Comparison of ENCODE assay signal across 21 cellular contexts in the genomic region with DNA sequence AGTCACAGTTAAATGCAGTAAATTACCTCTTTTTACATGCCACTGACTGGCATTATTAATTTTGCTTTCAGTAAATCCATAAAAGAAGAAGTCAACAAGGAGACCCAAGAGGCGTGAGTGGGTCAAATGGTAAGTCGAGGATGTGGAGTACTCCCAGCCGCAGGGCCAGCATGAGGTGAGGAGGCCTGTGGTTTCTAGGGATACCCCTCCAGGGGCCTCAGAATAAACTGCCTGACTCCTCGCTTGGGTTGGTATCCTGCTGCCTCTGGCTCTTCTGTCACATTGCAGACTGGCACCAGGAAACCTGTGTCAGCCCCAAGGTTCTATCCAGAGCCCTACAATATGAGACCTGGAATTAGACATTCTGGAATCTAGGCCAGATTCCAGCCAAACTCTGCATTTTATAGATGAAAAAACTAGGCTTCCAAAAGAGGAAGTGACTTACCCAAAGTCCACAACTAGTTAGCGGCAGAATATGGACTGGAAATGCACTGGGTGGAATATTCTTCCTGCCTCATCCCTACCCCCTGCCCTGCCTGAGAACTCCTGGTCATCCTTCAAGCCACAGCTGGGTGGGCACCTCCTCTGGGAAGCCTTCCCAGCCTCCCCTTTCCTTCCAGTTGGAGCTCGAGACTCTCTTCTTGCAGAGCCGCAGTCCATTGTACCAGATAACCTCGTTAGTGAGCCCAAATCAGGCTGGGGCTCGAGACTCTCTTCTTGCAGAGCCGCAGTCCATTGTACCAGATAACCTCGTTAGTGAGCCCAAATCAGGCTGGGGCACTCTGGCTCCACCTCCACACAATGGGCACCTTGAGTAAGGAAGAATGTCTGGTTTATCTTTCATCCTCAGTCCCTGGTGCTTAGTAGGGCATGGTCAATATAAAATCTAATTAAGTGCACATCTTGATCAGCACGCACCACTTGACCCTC. TPM values are rescaled to one million over a fixed set of nuclear protein-coding genes. Genes with fewer than 3 reads are reported as not detected.
DNase-seq lines count a peak whose midpoint lies in the region; ATAC-seq and TF ChIP-seq lines count a peak whose summit lies in the region.
"Had no signal": no experiment of that assay in that cellular context is flagged by ENCODE, and none has a peak within 500 bp of the region (broad histone marks: within the 10 kb centered on the region; RNA-seq: fewer than 3 reads in every experiment).

No MANE protein-coding gene starts in this region.

- no peak for ATAC-seq in GM19463 (IDR thresholded peaks at IDR 0.05; ENCODE audit: unreplicated experiment)
- ATAC-seq: PC-3, T-helper 17 cell had no signal

- H4K8ac ChIP-seq in H9 (replicated peaks; ENCODE audit: insufficient read length, low read depth, low read length) = no peak overlapping the region

- H3K4me3 Mint-ChIP-seq in activated T-helper 2 cell treated with anti-CD3 and anti-CD28 coated beads, Interferon-gamma antibody, Interleukin-2, Interleukin-4, amounts not matched to agents 10 μg/mL and 5 μg/mL and 100 μg/mL, durations not matched to agents 14 hours and 24 hours and 36 hours (ENCODE audit: low read depth) = no peak overlapping the region
- H3K4me3 Mint-ChIP-seq in H9 = no peak overlapping the region
- H3K4me3 Mint-ChIP-seq: CD8-positive, alpha-beta memory T cell; T-helper 17 cell had no signal

- no peaks in the 10 kb centered on the region for H3K4me1 Mint-ChIP-seq in activated T-helper 2 cell treated with anti-CD3 and anti-CD28 coated beads, Interferon-gamma antibody, Interleukin-2, Interleukin-4, amounts not matched to agents 10 μg/mL and 5 μg/mL and 100 μg/mL, durations not matched to agents 14 hours and 24 hours and 36 hours (ENCODE audit: low read depth)
- peaks cover 0 to 8% of the 10 kb centered on the region in 2 experiments; a peak in 3 of 4 replicates for H3K4me1 Mint-ChIP-seq in H9
- H3K4me1 Mint-ChIP-seq: CD8-positive, alpha-beta memory T cell had no signal

- no peak overlapping the region for H3K18ac ChIP-seq in H9 (ENCODE audit: insufficient read length, low read depth, low read length)

- no peaks in the 10 kb centered on the region for H3K9me3 ChIP-seq in thymus (ENCODE audit: control insufficient read depth)
- no peaks in the 10 kb centered on the region for H3K9me3 ChIP-seq in H9 (ENCODE audit: control insufficient read depth, low read depth, low read length)

- H3K27me3 Mint-ChIP-seq in activated T-helper 2 cell treated with anti-CD3 and anti-CD28 coated beads, Interferon-gamma antibody, Interleukin-2, Interleukin-4, amounts not matched to agents 10 μg/mL and 5 μg/mL and 100 μg/mL, durations not matched to agents 14 hours and 24 hours and 36 hours (ENCODE audit: low read depth) = peaks cover 5% of the 10 kb centered on the region
- no peaks in the 10 kb centered on the region; the same call in none of the 2 replicates for H3K27me3 Mint-ChIP-seq in H9 (ENCODE audit: low read depth)
- H3K27me3 Mint-ChIP-seq: T-helper 17 cell had no signal

- no peak overlapping the region for H4K5ac ChIP-seq in H9 (ENCODE audit: insufficient read length, low read depth, low read length)

- no peaks in the 10 kb centered on the region for H3K36me3 Mint-ChIP-seq in activated T-helper 2 cell treated with anti-CD3 and anti-CD28 coated beads, Interferon-gamma antibody, Interleukin-2, Interleukin-4, amounts not matched to agents 10 μg/mL and 5 μg/mL and 100 μg/mL, durations not matched to agents 14 hours and 24 hours and 36 hours (ENCODE audit: low read depth)
- H3K36me3 Mint-ChIP-seq in H9 (ENCODE audit: insufficient read depth in 1 of 3, low read depth in 3 of 3) = no peaks in the 10 kb centered on the region; a peak in 1 of 7 replicates

- no peaks in the 10 kb centered on the region for H3K79me2 ChIP-seq in H9 (ENCODE audit: insufficient read depth, low read length)

- no peak for TF ChIP-seq CTCF in VCaP (conservative IDR thresholded peaks at IDR 0.05)
- no peak for TF ChIP-seq CTCF in H9 (conservative IDR thresholded peaks at IDR 0.05)

- H3K56ac ChIP-seq in H9 (ENCODE audit: insufficient read length, low read depth, low read length) = no peak overlapping the region

- H3K9me3 Mint-ChIP-seq in activated T-helper 2 cell treated with anti-CD3 and anti-CD28 coated beads, Interferon-gamma antibody, Interleukin-2, Interleukin-4, amounts not matched to agents 10 μg/mL and 5 μg/mL and 100 μg/mL, durations not matched to agents 14 hours and 24 hours and 36 hours = no peaks in the 10 kb centered on the region
- no peaks in the 10 kb centered on the region for H3K9me3 Mint-ChIP-seq in H9
- H3K9me3 Mint-ChIP-seq: CD8-positive, alpha-beta memory T cell had no signal

- no peaks in the 10 kb centered on the region for H3K23me2 ChIP-seq in H9 (ENCODE audit: insufficient read length, low read depth, low read length, poor library complexity, severe bottlenecking)

- H3K14ac ChIP-seq in H9 (ENCODE audit: insufficient read depth, low read length) = no peak overlapping the region

- H3K4me3 ChIP-seq in thymus (ENCODE audit: low read length) = peak overlapping the region; percentile 63

- no peak overlapping the region for H3K23ac ChIP-seq in H9 (ENCODE audit: insufficient read length, low read depth, low read length)

- H3K4me1 ChIP-seq in thymus (ENCODE audit: control insufficient read depth, insufficient read depth, low read length) = peaks cover 67% of the 10 kb centered on the region
- H3K4me1 ChIP-seq in H9 (ENCODE audit: insufficient read depth, low read length) = no peaks in the 10 kb centered on the region

- H3K27me3 ChIP-seq in thymus (ENCODE audit: control insufficient read depth, insufficient read depth) (no peaks in the 10 kb centered on the region), H9 (ENCODE audit: insufficient read depth, low read length) (no peaks in the 10 kb centered on the region)

- intact Hi-C loops in activated T-helper 2 cell treated with anti-CD3 and anti-CD28 coated beads, Interferon-gamma antibody, Interleukin-2, Interleukin-4, amounts not matched to agents 10 μg/mL and 5 μg/mL and 100 μg/mL, durations not matched to agents 14 hours and 24 hours and 36 hours (cut with micrococcal nuclease) = no loop called here

- DNase-seq in activated CD8-positive, alpha-beta memory T cell treated with anti-CD3 and anti-CD28 coated beads, Interleukin-2, amount 50 U/mL, for 48 hours = peak; percentile 40
- DNase-seq in activated CD8-positive, alpha-beta memory T cell treated with anti-CD3 and anti-CD28 coated beads for 24 hours = no peak
- DNase-seq in Kasumi-1 (lab: John Stamatoyannopoulos, UW) (peak; percentile 20 to 30), H9 (no peak)
- no peak for DNase-seq in activated T-helper 2 cell treated with anti-CD3 and anti-CD28 coated beads, Interferon-gamma antibody, Interleukin-2, Interleukin-4, amounts not matched to agents 10 μg/mL and 5 μg/mL and 100 μg/mL, durations not matched to agents 14 hours and 24 hours and 36 hours (ENCODE audit: low spot score)
- DNase-seq: C1 segment of cervical spinal cord; CD8-positive, alpha-beta memory T cell; DMS79; H7; IMR-90; NCI-H1417 treated with DMSO at 0.1 percent for 48 hours; NCI-H2081; NCI-H510A; PC-3; RPMI8226; SIG-M5; T-helper 17 cell had no signal

- H4K20me1 ChIP-seq in H9 (ENCODE audit: control insufficient read depth, insufficient read depth, insufficient read length) = no peaks in the 10 kb centered on the region

- H3K36me3 ChIP-seq in thymus (ENCODE audit: control insufficient read depth, insufficient read depth) = peaks cover 6% of the 10 kb centered on the region

- H2BK120ac ChIP-seq in H9 (ENCODE audit: low read depth, low read length, poor library complexity, severe bottlenecking) = no peak overlapping the region

- no peak overlapping the region for H2AK5ac ChIP-seq in H9 (ENCODE audit: insufficient read length, low read length)

- H3K4ac ChIP-seq in H9 (ENCODE audit: low read depth, low read length) = no peak overlapping the region

- H3K9ac ChIP-seq in H9 (ENCODE audit: extremely low read depth, insufficient read length, low read length) = no peak overlapping the region

- no peak overlapping the region for H2BK15ac ChIP-seq in H9 (ENCODE audit: low read depth, low read length)

- no peak overlapping the region for H2BK5ac ChIP-seq in H9 (ENCODE audit: insufficient read length, low read length)

- no peak overlapping the region for H3T11ph ChIP-seq in H9 (ENCODE audit: low read length)

- H3K79me1 ChIP-seq in H9 (ENCODE audit: insufficient read depth, low read depth, low read length, poor library complexity, severe bottlenecking) = no peaks in the 10 kb centered on the region

- H2AFZ ChIP-seq in H9 (ENCODE audit: low read length) = no peak overlapping the region

- 62% methylated on average over 12 of the region's 12 CpGs for whole genome bisulfite sequencing in thymus
- WGBS in H9 (ENCODE audit: extremely low coverage, insufficient read length, low lambda C conversion rate) = no CpG with 5 or more reads among the region's 12 CpGs

- H4K91ac ChIP-seq in H9 (ENCODE audit: insufficient read length, low read depth, low read length) = no peak overlapping the region

- H3K27ac ChIP-seq in VCaP (peak overlapping the region; percentile 84; the same call in 1 of the 2 replicates), thymus (ENCODE audit: low read depth) (peak overlapping the region; percentile 89), H9 (ENCODE audit: insufficient read length, low read depth, low read length) (no peak overlapping the region)
- H3K27ac ChIP-seq: HL-60 had no signal

- H3K4me2 ChIP-seq in H9 (ENCODE audit: insufficient read depth, insufficient read length, low read length) = no peak overlapping the region

- H3K27ac Mint-ChIP-seq in activated T-helper 2 cell treated with anti-CD3 and anti-CD28 coated beads, Interferon-gamma antibody, Interleukin-2, Interleukin-4, amounts not matched to agents 10 μg/mL and 5 μg/mL and 100 μg/mL, durations not matched to agents 14 hours and 24 hours and 36 hours = no peak overlapping the region
- H3K27ac Mint-ChIP-seq in H9 = no peak overlapping the region
- H3K27ac Mint-ChIP-seq: CD8-positive, alpha-beta memory T cell; T-helper 17 cell had no signal

- no peak overlapping the region for H2BK12ac ChIP-seq in H9 (ENCODE audit: insufficient read length, low read depth, low read length)

- H2BK20ac ChIP-seq in H9 (ENCODE audit: low read depth, low read length, poor library complexity, severe bottlenecking) = no peak overlapping the region

RNA-seq across cellular contexts. Expression of a gene that starts 22.6 kb away (rescaled TPM):
- 14.0 TPM for polyA plus RNA-seq in thymus
- total RNA-seq in activated T-helper 2 cell treated with anti-CD3 and anti-CD28 coated beads, Interferon-gamma antibody, Interleukin-2, Interleukin-4, amounts not matched to agents 10 μg/mL and 5 μg/mL and 100 μg/mL, durations not matched to agents 14 hours and 24 hours and 36 hours = 3.7 and 4.2 TPM in 2 replicates
- total RNA-seq in H9 (2021) = 0.88 and 1.0 TPM in 2 replicates

RNA-seq across cellular contexts. Expression of a gene that starts 22.8 kb away (rescaled TPM):
- 15.8 TPM for polyA plus RNA-seq in thymus
- 26.5 and 28.9 TPM in 2 replicates for total RNA-seq in activated T-helper 2 cell treated with anti-CD3 and anti-CD28 coated beads, Interferon-gamma antibody, Interleukin-2, Interleukin-4, amounts not matched to agents 10 μg/mL and 5 μg/mL and 100 μg/mL, durations not matched to agents 14 hours and 24 hours and 36 hours
- 3.8 and 4.9 TPM in 2 replicates for total RNA-seq in H9 (2021)

Comparison
In these comparisons a context has a peak if more than half of its experiments do, and no peak if none do; other contexts are left out.
1. DNase-seq: peak in activated CD8-positive, alpha-beta memory T cell treated with anti-CD3 and anti-CD28 coated beads, Interleukin-2, amount 50 U/mL, for 48 hours (single experiment) and Kasumi-1 (2 of 2); none in activated CD8-positive, alpha-beta memory T cell treated with anti-CD3 and anti-CD28 coated beads for 24 hours (single experiment), activated T-helper 2 cell treated with anti-CD3 and anti-CD28 coated beads, Interferon-gamma antibody, Interleukin-2, Interleukin-4, amounts not matched to agents 10 μg/mL and 5 μg/mL and 100 μg/mL, durations not matched to agents 14 hours and 24 hours and 36 hours (single experiment) and H9 (single experiment).